ENCODE assay signal across 27 cellular contexts in the genomic region with DNA sequence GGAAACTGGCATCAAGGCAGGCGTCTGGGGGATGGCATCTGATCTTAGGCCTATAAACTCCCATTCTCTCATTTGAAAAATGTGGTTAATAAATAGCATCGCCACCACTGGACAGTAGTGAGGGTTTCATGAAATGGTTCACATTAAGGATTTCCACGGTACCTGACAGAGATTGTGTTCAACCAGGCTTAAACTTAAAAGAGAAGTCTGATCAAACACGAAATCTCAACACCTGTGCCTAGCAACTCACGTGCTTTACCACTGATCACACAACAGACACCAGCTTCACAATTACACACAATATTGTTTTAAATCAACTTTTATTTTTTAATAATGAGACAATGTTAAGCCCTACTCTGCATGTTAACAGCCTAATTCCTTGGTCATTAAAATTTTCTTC. TPM values are rescaled to one million over a fixed set of nuclear protein-coding genes. Genes with fewer than 3 reads are reported as not detected.
DNase-seq lines count a peak whose midpoint lies in the region; ATAC-seq and TF ChIP-seq lines count a peak whose summit lies in the region.
"Had no signal": no experiment of that assay in that cellular context is flagged by ENCODE, and none has a peak within 500 bp of the region (broad histone marks: within the 10 kb centered on the region; RNA-seq: fewer than 3 reads in every experiment).

No MANE protein-coding gene starts in this region.

- no peak overlapping the region for H3K27ac Mint-ChIP-seq in HFFc6
- H3K27ac Mint-ChIP-seq in activated CD8-positive, alpha-beta T cell treated with anti-CD3 and anti-CD28 coated beads, Interleukin-2, amount 10 ng/mL, durations not matched to agents 7 days and 5 days = no peak overlapping the region

- no peaks in the 10 kb centered on the region for H3K36me3 ChIP-seq in DOHH2 (ENCODE audit: control insufficient read depth, low read length)
- H3K36me3 ChIP-seq in OCI-LY7 (ENCODE audit: insufficient read depth, low read length) = peaks cover 5% of the 10 kb centered on the region; the same call in 1 of the 2 replicates
- no peaks in the 10 kb centered on the region for H3K36me3 ChIP-seq in mucosa of rectum (ENCODE audit: control insufficient read depth in 2 of 2, insufficient read depth in 2 of 2, low read length in 2 of 2)
- H3K36me3 ChIP-seq: ascending aorta, cardiac muscle cell had no signal

- H3K27ac ChIP-seq in DOHH2 (ENCODE audit: low read depth, low read length) (no peak overlapping the region), OCI-LY7 (ENCODE audit: low read depth, low read length, poor library complexity, severe bottlenecking) (peak overlapping the region; percentile 62), mucosa of rectum (ENCODE audit: low read depth in 2 of 2, low read length in 2 of 2) (peak overlapping the region; percentile 29 to 74)
- H3K27ac ChIP-seq: ascending aorta, C4-2B, cardiac muscle cell, WERI-Rb-1 had no signal

- no TSS peak for BruUV-seq in OCI-LY7 (replicated peaks; lab: Mats Ljungman, UMichigan)

- H3K4me1 ChIP-seq in DOHH2 (ENCODE audit: control insufficient read depth, low read length) (peaks cover 43% of the 10 kb centered on the region), OCI-LY7 (ENCODE audit: insufficient read depth, low read length, poor library complexity, severe bottlenecking) (peaks cover 44% of the 10 kb centered on the region), mucosa of rectum (ENCODE audit: control insufficient read depth in 2 of 2, insufficient read depth in 2 of 2, low read length in 2 of 2) (peaks cover 33 to 42% of the 10 kb centered on the region in 2 donors)

- H4K20me1 ChIP-seq in DOHH2 (ENCODE audit: control insufficient read depth, insufficient read depth, low read depth, low read length) (peaks cover 6% of the 10 kb centered on the region; the same call in 1 of the 2 replicates), OCI-LY7 (ENCODE audit: insufficient read depth, low read length) (peaks cover 10% of the 10 kb centered on the region; the same call in 1 of the 2 replicates)

- intact Hi-C loops in OCI-LY7 (cut with micrococcal nuclease; ENCODE audit: unreplicated experiment) = no loop called here

- peak overlapping the region; percentile 90; the same call in 1 of the 2 replicates for H3K4me3 Mint-ChIP-seq in HFFc6
- no peak overlapping the region for H3K4me3 Mint-ChIP-seq in activated CD8-positive, alpha-beta T cell treated with anti-CD3 and anti-CD28 coated beads, Interleukin-2, amount 10 ng/mL, durations not matched to agents 7 days and 5 days
- H3K4me3 Mint-ChIP-seq: stimulated activated memory B cell treated with anti-CD40 and anti-IgM and Interleukin-4, amounts not matched to agents 10 μg/mL and 1 μg/mL and 100 μg/mL, for 72 hours had no signal

- H3K9me3 ChIP-seq in DOHH2 (ENCODE audit: control insufficient read depth, insufficient read depth, low read length) = no peaks in the 10 kb centered on the region; the same call in 1 of the 2 replicates
- H3K9me3 ChIP-seq in OCI-LY7 (ENCODE audit: low read length) = peaks cover 7% of the 10 kb centered on the region; the same call in 1 of the 2 replicates
- H3K9me3 ChIP-seq in mucosa of rectum (ENCODE audit: control insufficient read depth in 2 of 2, low read length in 2 of 2) = no peaks in the 10 kb centered on the region
- H3K9me3 ChIP-seq: ascending aorta, Caco-2, mucosa of descending colon had no signal

- POLR2A ChIA-PET in OCI-LY7 (lab: Charles Lee) = no interaction called here
- POLR2A ChIA-PET in activated CD8-positive, alpha-beta T cell treated with anti-CD3 and anti-CD28 coated beads, Interleukin-2, amount 10 ng/mL, durations not matched to agents 7 days and 5 days (lab: Charles Lee) = no interaction called here

- no peaks in the 10 kb centered on the region; the same call in 1 of the 2 replicates for H3K27me3 Mint-ChIP-seq in HFFc6 (ENCODE audit: insufficient read depth)
- H3K27me3 Mint-ChIP-seq in activated CD8-positive, alpha-beta T cell treated with anti-CD3 and anti-CD28 coated beads, Interleukin-2, amount 10 ng/mL, durations not matched to agents 7 days and 5 days (ENCODE audit: low read depth) = peaks cover 7% of the 10 kb centered on the region
- H3K27me3 Mint-ChIP-seq: stimulated activated memory B cell treated with anti-CD40 and anti-IgM and Interleukin-4, amounts not matched to agents 10 μg/mL and 1 μg/mL and 100 μg/mL, for 72 hours had no signal

- H3K4me2 ChIP-seq in DOHH2 (ENCODE audit: low read length) = peak overlapping the region; percentile 72
- H3K4me2 ChIP-seq in OCI-LY7 (ENCODE audit: low read length) = peak overlapping the region; percentile 71

- DNase-seq in HFFc6 (no peak), OCI-LY7 (ENCODE audit: low spot score) (peak; percentile 25), AG20443 (ENCODE audit: low spot score) (no peak)
- DNase-seq in activated CD8-positive, alpha-beta T cell treated with anti-CD3 and anti-CD28 coated beads, Interleukin-2, amount 10 ng/mL, durations not matched to agents 7 days and 5 days = no peak
- DNase-seq: activated CD4-positive, alpha-beta T cell treated with anti-CD3 and anti-CD28 coated beads for 4 hours; activated CD8-positive, alpha-beta memory T cell treated with anti-CD3 and anti-CD28 coated beads for 24 hours; activated effector memory CD4-positive, alpha-beta T cell treated with Interleukin-2 at 50 U/mL for 16 hours; effector CD8-positive, alpha-beta T cell; GDM1; mammary epithelial cell; NCI-H1092; NCI-H187 treated with DMSO at 0.1 percent for 48 hours; NCI-H524 treated with DMSO at 0.1 percent for 48 hours; SHP77; WERI-Rb-1 had no signal

- H3K4me1 Mint-ChIP-seq in HFFc6 (ENCODE audit: low read depth) = peaks cover 87% of the 10 kb centered on the region
- H3K4me1 Mint-ChIP-seq in activated CD8-positive, alpha-beta T cell treated with anti-CD3 and anti-CD28 coated beads, Interleukin-2, amount 10 ng/mL, durations not matched to agents 7 days and 5 days (ENCODE audit: low read depth) = peaks cover 41% of the 10 kb centered on the region

- CTCF ChIA-PET in OCI-LY7 (lab: Charles Lee; ENCODE audit: unreplicated experiment) = no interaction called here
- CTCF ChIA-PET in activated CD8-positive, alpha-beta T cell treated with anti-CD3 and anti-CD28 coated beads, Interleukin-2, amount 10 ng/mL, durations not matched to agents 7 days and 5 days (lab: Charles Lee) = interaction anchor here (1.3 kb wide), 1 partner anchor 304 kb away, joined by 3 read pairs; no protein-coding TSS in a partner anchor

- no peak overlapping the region for H3K9ac ChIP-seq in mucosa of rectum (ENCODE audit: low read depth in 1 of 2, low read length in 2 of 2)

- H3K9me2 ChIP-seq in DOHH2 (replicated peaks; ENCODE audit: control insufficient read depth, low read length) = no peaks in the 10 kb centered on the region
- no peaks in the 10 kb centered on the region for H3K9me2 ChIP-seq in OCI-LY7 (ENCODE audit: insufficient read depth, low read length)

- no peak overlapping the region for H2AFZ ChIP-seq in OCI-LY7 (ENCODE audit: low read length)

- no peaks in the 10 kb centered on the region; the same call in 1 of the 2 replicates for H3F3A ChIP-seq in DOHH2 (ENCODE audit: control insufficient read depth, insufficient read depth)

- H3K27me3 ChIP-seq in DOHH2 (ENCODE audit: control insufficient read depth, low read length) = no peaks in the 10 kb centered on the region
- H3K27me3 ChIP-seq in mucosa of rectum (ENCODE audit: control insufficient read depth in 2 of 2, insufficient read depth in 2 of 2, low read length in 2 of 2) = no peaks in the 10 kb centered on the region
- H3K27me3 ChIP-seq: ascending aorta, cardiac muscle cell had no signal

- H3K79me2 ChIP-seq in DOHH2 (ENCODE audit: control insufficient read depth, low read length) = peaks cover 71% of the 10 kb centered on the region
- H3K79me2 ChIP-seq in OCI-LY7 (ENCODE audit: insufficient read depth, low read depth, low read length) = peaks cover 53% of the 10 kb centered on the region

- peaks cover 10% of the 10 kb centered on the region for H3K36me3 Mint-ChIP-seq in HFFc6 (ENCODE audit: low read depth)
- H3K36me3 Mint-ChIP-seq in activated CD8-positive, alpha-beta T cell treated with anti-CD3 and anti-CD28 coated beads, Interleukin-2, amount 10 ng/mL, durations not matched to agents 7 days and 5 days (ENCODE audit: low read depth) = peaks cover 2% of the 10 kb centered on the region

- H3K9me3 Mint-ChIP-seq in HFFc6 = peaks cover 5% of the 10 kb centered on the region; the same call in 1 of the 2 replicates
- H3K9me3 Mint-ChIP-seq in activated CD8-positive, alpha-beta T cell treated with anti-CD3 and anti-CD28 coated beads, Interleukin-2, amount 10 ng/mL, durations not matched to agents 7 days and 5 days (ENCODE audit: insufficient read depth) = no peaks in the 10 kb centered on the region

- ATAC-seq in GM21717 (IDR thresholded peaks at IDR 0.05; ENCODE audit: unreplicated experiment) (no peak), GM18858 (IDR thresholded peaks at IDR 0.05; ENCODE audit: unreplicated experiment) (no peak)
- ATAC-seq in activated CD8-positive, alpha-beta T cell treated with anti-CD3 and anti-CD28 coated beads, Interleukin-2, amount 10 ng/mL, durations not matched to agents 7 days and 5 days = no peak
- ATAC-seq: stimulated activated memory B cell treated with anti-CD40 and anti-IgM and Interleukin-4, amounts not matched to agents 10 μg/mL and 1 μg/mL and 100 μg/mL, for 72 hours had no signal

- TF ChIP-seq CTCF in DOHH2 (IDR thresholded peaks at IDR 0.05; ENCODE audit: low read depth, low read length, poor library complexity, severe bottlenecking) = no peak
- TF ChIP-seq CTCF in HFFc6 (IDR thresholded peaks at IDR 0.05) = no peak
- no peak for TF ChIP-seq CTCF in OCI-LY7 (conservative IDR thresholded peaks at IDR 0.05; ENCODE audit: low read length)

- H3K4me3 ChIP-seq in DOHH2 (ENCODE audit: low read length) (peak overlapping the region; percentile 77; the same call in 1 of the 2 replicates), OCI-LY7 (ENCODE audit: low read depth, low read length, poor library complexity, severe bottlenecking) (peak overlapping the region; percentile 74), mucosa of rectum (ENCODE audit: low read length in 2 of 2) (no peak overlapping the region)
- H3K4me3 ChIP-seq: cardiac muscle cell, coronary artery, HAP-1, mucosa of descending colon had no signal

RNA-seq across cellular contexts. Expression of a gene that starts 2.9 kb away (rescaled TPM):
- 10 to 100 TPM; 25.4 to 38.3 (median 30.3) TPM for total RNA-seq in HFFc6 (2021; fragmentation: NEBNext Ultra II Directional; extraction: Animal tissue kit (Norgen Biotek cat#: 25700))
- 14.4 and 17.9 TPM in 2 replicates for total RNA-seq in OCI-LY7 (2014; rRNA removed; shearing (Covaris generic))
- 36.3 and 37.0 TPM in 2 replicates for total RNA-seq in OCI-LY7 (2022)
- total RNA-seq in activated CD8-positive, alpha-beta T cell treated with anti-CD3 and anti-CD28 coated beads, Interleukin-2, amount 10 ng/mL, durations not matched to agents 7 days and 5 days = 10 to 100 TPM; 13.0 to 15.5 TPM

Comparison
In these comparisons a context has a peak if more than half of its experiments do, and no peak if none do; other contexts are left out.
1. H3K4me3 ChIP-seq: peak in DOHH2 (single experiment) and OCI-LY7 (single experiment); none in mucosa of rectum (0 of 2).